2 cellular contexts compared by ENCODE assay signal in the genomic region with DNA sequence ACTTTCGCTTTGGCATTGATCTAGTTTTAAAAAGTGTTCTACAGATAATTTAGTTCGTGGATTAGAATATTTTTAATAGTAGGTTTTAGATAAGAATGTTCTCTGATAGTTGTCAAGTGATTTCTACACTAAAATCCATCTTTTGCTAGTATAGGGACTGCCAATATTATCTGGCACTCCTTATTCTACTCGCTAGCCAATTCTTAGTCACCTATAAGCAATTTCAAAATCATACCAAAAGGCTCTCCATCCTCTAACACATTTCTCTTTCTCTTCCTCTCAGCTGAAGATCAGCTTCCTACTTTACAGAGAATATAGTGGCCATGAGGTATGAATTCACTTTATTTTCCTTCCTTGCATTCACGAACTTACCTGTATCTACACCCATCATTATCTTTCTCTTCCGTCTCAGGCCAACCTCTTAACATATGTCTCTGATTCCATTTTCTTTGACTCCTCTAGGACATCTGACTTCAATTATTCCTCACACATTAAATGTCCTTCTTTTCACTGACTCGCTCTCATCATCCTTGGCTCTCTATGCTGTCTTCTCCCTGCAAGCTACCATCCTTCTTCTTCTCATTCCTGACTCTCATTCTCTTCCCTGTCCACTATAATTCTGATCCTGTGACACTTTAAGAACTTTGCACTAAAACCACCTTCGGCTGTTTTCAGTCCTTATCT.
TF ChIP-seq lines count a peak whose summit lies in the region.

No MANE protein-coding gene starts in this region.

TF ChIP-seq in liver, 16 proteins besides CTCF, POLR2A, EP300 and RAD21:
- TF ChIP-seq JUND (IDR thresholded peaks at IDR 0.05) (no peak), GABPA (IDR thresholded peaks at IDR 0.05 in 1 of 2, conservative IDR thresholded peaks at IDR 0.05 in 1 of 2) (no peak), FOXA1 (IDR thresholded peaks at IDR 0.05) (no peak), RXRA (IDR thresholded peaks at IDR 0.05) (no peak), EGR1 (IDR thresholded peaks at IDR 0.05; ENCODE audit: low read depth in 2 of 2) (no peak), NR2F2 (IDR thresholded peaks at IDR 0.05) (no peak)
- TF ChIP-seq, protein P1, sequence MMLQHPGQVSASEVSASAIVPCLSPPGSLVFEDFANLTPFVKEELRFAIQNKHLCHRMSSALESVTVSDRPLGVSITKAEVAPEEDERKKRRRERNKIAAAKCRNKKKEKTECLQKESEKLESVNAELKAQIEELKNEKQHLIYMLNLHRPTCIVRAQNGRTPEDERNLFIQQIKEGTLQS (IDR thresholded peaks at IDR 0.05): no peak

TF ChIP-seq in HepG2, 621 proteins besides CTCF, POLR2A, EP300 and RAD21:
- TF ChIP-seq SP4 (CRISPR knock-in tag; IDR thresholded peaks at IDR 0.05) (no peak), ISL2 (CRISPR knock-in tag; IDR thresholded peaks at IDR 0.05) (no peak), ZNF572 (CRISPR knock-in tag; IDR thresholded peaks at IDR 0.05) (no peak), ZKSCAN5 (CRISPR knock-in tag; IDR thresholded peaks at IDR 0.05) (no peak), MBD4 (IDR thresholded peaks at IDR 0.05; ENCODE audit: borderline replicate concordance, low read length) (no peak), ZNF652 (CRISPR knock-in tag; IDR thresholded peaks at IDR 0.05; ENCODE audit: borderline replicate concordance, low read depth) (no peak), ZNF678 (CRISPR knock-in tag; IDR thresholded peaks at IDR 0.05) (no peak), NFIB (CRISPR knock-in tag; IDR thresholded peaks at IDR 0.05; ENCODE audit: borderline replicate concordance) (no peak), NONO (IDR thresholded peaks at IDR 0.05) (no peak), NONO (CRISPR knock-in tag; conservative IDR thresholded peaks at IDR 0.05) (no peak)
- TF ChIP-seq, protein P2, sequence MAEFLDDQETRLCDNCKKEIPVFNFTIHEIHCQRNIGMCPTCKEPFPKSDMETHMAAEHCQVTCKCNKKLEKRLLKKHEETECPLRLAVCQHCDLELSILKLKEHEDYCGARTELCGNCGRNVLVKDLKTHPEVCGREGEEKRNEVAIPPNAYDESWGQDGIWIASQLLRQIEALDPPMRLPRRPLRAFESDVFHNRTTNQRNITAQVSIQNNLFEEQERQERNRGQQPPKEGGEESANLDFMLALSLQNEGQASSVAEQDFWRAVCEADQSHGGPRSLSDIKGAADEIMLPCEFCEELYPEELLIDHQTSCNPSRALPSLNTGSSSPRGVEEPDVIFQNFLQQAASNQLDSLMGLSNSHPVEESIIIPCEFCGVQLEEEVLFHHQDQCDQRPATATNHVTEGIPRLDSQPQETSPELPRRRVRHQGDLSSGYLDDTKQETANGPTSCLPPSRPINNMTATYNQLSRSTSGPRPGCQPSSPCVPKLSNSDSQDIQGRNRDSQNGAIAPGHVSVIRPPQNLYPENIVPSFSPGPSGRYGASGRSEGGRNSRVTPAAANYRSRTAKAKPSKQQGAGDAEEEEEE (CRISPR knock-in tag; IDR thresholded peaks at IDR 0.05; ENCODE audit: borderline replicate concordance): no peak
- TF ChIP-seq, protein P3, sequence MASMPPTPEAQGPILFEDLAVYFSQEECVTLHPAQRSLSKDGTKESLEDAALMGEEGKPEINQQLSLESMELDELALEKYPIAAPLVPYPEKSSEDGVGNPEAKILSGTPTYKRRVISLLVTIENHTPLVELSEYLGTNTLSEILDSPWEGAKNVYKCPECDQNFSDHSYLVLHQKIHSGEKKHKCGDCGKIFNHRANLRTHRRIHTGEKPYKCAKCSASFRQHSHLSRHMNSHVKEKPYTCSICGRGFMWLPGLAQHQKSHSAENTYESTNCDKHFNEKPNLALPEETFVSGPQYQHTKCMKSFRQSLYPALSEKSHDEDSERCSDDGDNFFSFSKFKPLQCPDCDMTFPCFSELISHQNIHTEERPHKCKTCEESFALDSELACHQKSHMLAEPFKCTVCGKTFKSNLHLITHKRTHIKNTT (CRISPR knock-in tag; IDR thresholded peaks at IDR 0.05): no peak
- TF ChIP-seq, protein P4, sequence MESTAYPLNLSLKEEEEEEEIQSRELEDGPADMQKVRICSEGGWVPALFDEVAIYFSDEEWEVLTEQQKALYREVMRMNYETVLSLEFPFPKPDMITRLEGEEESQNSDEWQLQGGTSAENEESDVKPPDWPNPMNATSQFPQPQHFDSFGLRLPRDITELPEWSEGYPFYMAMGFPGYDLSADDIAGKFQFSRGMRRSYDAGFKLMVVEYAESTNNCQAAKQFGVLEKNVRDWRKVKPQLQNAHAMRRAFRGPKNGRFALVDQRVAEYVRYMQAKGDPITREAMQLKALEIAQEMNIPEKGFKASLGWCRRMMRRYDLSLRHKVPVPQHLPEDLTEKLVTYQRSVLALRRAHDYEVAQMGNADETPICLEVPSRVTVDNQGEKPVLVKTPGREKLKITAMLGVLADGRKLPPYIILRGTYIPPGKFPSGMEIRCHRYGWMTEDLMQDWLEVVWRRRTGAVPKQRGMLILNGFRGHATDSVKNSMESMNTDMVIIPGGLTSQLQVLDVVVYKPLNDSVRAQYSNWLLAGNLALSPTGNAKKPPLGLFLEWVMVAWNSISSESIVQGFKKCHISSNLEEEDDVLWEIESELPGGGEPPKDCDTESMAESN (CRISPR knock-in tag; conservative IDR thresholded peaks at IDR 0.05): no peak
